In genomic region chr16:22278418-22278817, GRCh38 we compare ENCODE assay signal across 17 cellular contexts. TPM values are rescaled to one million over a fixed set of nuclear protein-coding genes. Genes with fewer than 3 reads are reported as not detected.
DNase-seq lines count a peak whose midpoint lies in the region; ATAC-seq, FAIRE-seq and TF ChIP-seq lines count a peak whose summit lies in the region.
"Had no signal": no experiment of that assay in that cellular context is flagged by ENCODE, and none has a peak within 500 bp of the region (broad histone marks: within the 10 kb centered on the region; RNA-seq: fewer than 3 reads in every experiment).

No MANE protein-coding gene starts in this region.

- intact Hi-C loops in CD8-positive, alpha-beta T cell (cut with DNase I, micrococcal nuclease) = no loop called here
- intact Hi-C loops in thyroid gland (cut with DNase I) = no loop called here

- POLR2A ChIA-PET in CD8-positive, alpha-beta T cell (lab: Charles Lee) = no interaction called here
- POLR2A ChIA-PET in RWPE1 (lab: Yijun Ruan, JAX; ENCODE audit: low non-redundant PET) = no interaction called here
- POLR2A ChIA-PET in H1 (lab: Charles Lee; ENCODE audit: partially characterized antibody) = interaction anchor here (0.8 to 0.9 kb wide), 3 partner anchors 19 to 68 kb away, joined by 3 read pairs; partner anchors contain the start of gene POLR3E

- H4K91ac ChIP-seq in H1 (replicated peaks; ENCODE audit: insufficient read length, low read length) = no peak overlapping the region

- no peak overlapping the region for H2BK20ac ChIP-seq in H1 (ENCODE audit: low read length)

- no peak for DNase-seq in CD8-positive, alpha-beta T cell
- no peak for DNase-seq in RWPE1 (ENCODE audit: low spot score)
- DNase-seq in H1 (ENCODE audit: low read depth in 1 of 2, low spot score in 2 of 2) = no peak
- DNase-seq in effector CD4-positive, alpha-beta T cell = no peak
- DNase-seq in thyroid gland = no peak
- DNase-seq: IMR-90, MM.1S, NCI-H1048, NCI-H1417, NCI-H2081, NCI-H2227 treated with DMSO at 0.1 percent for 48 hours, NCI-H526 treated with DMSO at 0.1 percent for 48 hours, RPMI8226, SHP77 had no signal

- no peaks in the 10 kb centered on the region for H3K4me1 Mint-ChIP-seq in CD8-positive, alpha-beta T cell (ENCODE audit: low read depth)

- no peak overlapping the region for H2BK120ac ChIP-seq in H1 (replicated peaks; ENCODE audit: low read depth, low read length)

- ATAC-seq in CD8-positive, alpha-beta T cell = no peak
- no peak for ATAC-seq in HG02938 (IDR thresholded peaks at IDR 0.05; ENCODE audit: unreplicated experiment)

- H3K27me3 Mint-ChIP-seq in CD8-positive, alpha-beta T cell (ENCODE audit: low read depth) = no peaks in the 10 kb centered on the region

- H2BK5ac ChIP-seq in H1 (ENCODE audit: low read depth, low read length) = no peak overlapping the region

- CTCF ChIA-PET in CD8-positive, alpha-beta T cell (lab: Charles Lee) = interaction anchor here (1.3 to 1.4 kb wide), 2 partner anchors 10 to 18 kb away, joined by 3 to 5 read pairs; no protein-coding TSS in a partner anchor
- CTCF ChIA-PET in RWPE1 (lab: Yijun Ruan, JAX) = interaction anchor here (0.6 to 0.7 kb wide), 2 partner anchors 10 to 1373 kb away, joined by 3 to 5 read pairs; no protein-coding TSS in a partner anchor
- CTCF ChIA-PET in H1 (lab: Charles Lee; ENCODE audit: partially characterized antibody) = interaction anchor here (0.6 to 1.1 kb wide), 6 partner anchors 12 to 146 kb away, joined by 3 to 6 read pairs (median 4); no protein-coding TSS in a partner anchor

- no peak overlapping the region for H3K23ac ChIP-seq in H1 (ENCODE audit: insufficient read length)

- no peak overlapping the region for H3K4ac ChIP-seq in H1 (replicated peaks; ENCODE audit: insufficient read length, low read depth, low read length)

- H2AFZ ChIP-seq in H1 (ENCODE audit: low read length) = no peak overlapping the region

- 0 out of 2 replicates have a peak overlapping the region, but pooled peaks have one; percentile 23 for H4K8ac ChIP-seq in H1 (ENCODE audit: extremely low read depth, insufficient read depth, low read length)

- no peak overlapping the region for H2BK15ac ChIP-seq in H1 (ENCODE audit: low read length)

- no peak for FAIRE-seq in H1 (lab: Jason Lieb, UNC)

- H3K56ac ChIP-seq in H1 (replicated peaks; ENCODE audit: insufficient read length, low read depth, low read length) = no peak overlapping the region

- no peaks in the 10 kb centered on the region for H3K27me3 ChIP-seq in CD8-positive, alpha-beta T cell (ENCODE audit: insufficient read depth, low read length)
- H3K27me3 ChIP-seq in H1 (replicated peaks in 1 of 4; ENCODE audit: control insufficient read depth in 3 of 4, extremely low read depth in 1 of 4, insufficient read depth in 3 of 4, low read length in 3 of 4) (no peaks in the 10 kb centered on the region), mucosa of stomach (ENCODE audit: control insufficient read depth, insufficient read depth, low read length) (no peaks in the 10 kb centered on the region), thyroid gland (no peaks in the 10 kb centered on the region)

- peaks cover 59% of the 10 kb centered on the region for H3K36me3 Mint-ChIP-seq in CD8-positive, alpha-beta T cell

- WGBS in H1 (ENCODE audit: extremely low coverage in 1 of 2, insufficient coverage in 1 of 2, insufficient read length in 1 of 2, insufficient replicate concordance in 2 of 2, low coverage in 1 of 2, low lambda C conversion rate in 2 of 2, missing lambda C conversion rate in 1 of 2), 2 experiments = 91% methylated on average over 11 of the region's 11 CpGs; no CpG with 5 or more reads in 1 of the 2 experiments
- 93 to 95% methylated on average over 11 of the region's 11 CpGs for WGBS in thyroid gland, 2 donors

- H3K79me1 ChIP-seq in H1 (ENCODE audit: low read depth, low read length) = no peaks in the 10 kb centered on the region

- H3K4me3 ChIP-seq in CD8-positive, alpha-beta T cell (ENCODE audit: low read depth, low read length) = no peak overlapping the region
- H3K4me3 ChIP-seq in H1 (ENCODE audit: extremely low read depth in 1 of 4, insufficient read depth in 2 of 4, low read depth in 3 of 4, low read length in 4 of 4) (no peak overlapping the region), mucosa of stomach (ENCODE audit: low read length) (no peak overlapping the region), thyroid gland (replicated peaks in 1 of 3) (no peak overlapping the region)

- no peaks in the 10 kb centered on the region for H3K79me2 ChIP-seq in H1 (ENCODE audit: control insufficient read depth in 1 of 2, insufficient read depth in 2 of 2, low read length in 2 of 2)

- no peak overlapping the region for H3K14ac ChIP-seq in H1 (ENCODE audit: insufficient read length)

- no peak for TF ChIP-seq RAD21 in H1 (IDR thresholded peaks at IDR 0.05 in 1 of 2, conservative IDR thresholded peaks at IDR 0.05 in 1 of 2; ENCODE audit: low read depth in 2 of 2, low read length in 2 of 2)

- H3K4me2 ChIP-seq in H1 (ENCODE audit: insufficient read depth in 1 of 2, low read depth in 2 of 2, low read length in 2 of 2) = no peak overlapping the region
- H3K4me2 ChIP-seq: KMS-11 had no signal

- H3K18ac ChIP-seq in H1 (ENCODE audit: extremely low read depth, low read length) = no peak overlapping the region

- no peaks in the 10 kb centered on the region for H3K9me3 ChIP-seq in CD8-positive, alpha-beta T cell (ENCODE audit: low read length)
- H3K9me3 ChIP-seq in H1 (ENCODE audit: insufficient read depth in 2 of 2, low read depth in 1 of 2, low read length in 1 of 2) (no peaks in the 10 kb centered on the region; a peak in 1 of 4 replicates), mucosa of stomach (ENCODE audit: control insufficient read depth, low read length) (no peaks in the 10 kb centered on the region), thyroid gland (no peaks in the 10 kb centered on the region)

- H2AK5ac ChIP-seq in H1 (ENCODE audit: low read depth, low read length) = no peak overlapping the region

- no peaks in the 10 kb centered on the region for H3K23me2 ChIP-seq in H1 (ENCODE audit: low read depth, low read length)

- no peaks in the 10 kb centered on the region for H3K4me1 ChIP-seq in CD8-positive, alpha-beta T cell (ENCODE audit: insufficient read depth, low read length)
- H3K4me1 ChIP-seq in H1 (replicated peaks in 1 of 4; ENCODE audit: control insufficient read depth in 3 of 4, insufficient read depth in 4 of 4, low read length in 3 of 4) (peaks cover 0 to 5% (median 1%) of the 10 kb centered on the region in 4 experiments; a peak in 3 of 7 replicates), mucosa of stomach (ENCODE audit: control insufficient read depth, insufficient read depth, low read length) (peaks cover 22% of the 10 kb centered on the region), thyroid gland (no peaks in the 10 kb centered on the region)

- no peak overlapping the region for H3K27ac ChIP-seq in CD8-positive, alpha-beta T cell (ENCODE audit: low read depth, low read length)
- H3K27ac ChIP-seq in RWPE1 (peak overlapping the region; percentile 16; the same call in 1 of the 2 replicates), H1 (ENCODE audit: low read depth, low read length) (no peak overlapping the region), thyroid gland (no peak overlapping the region)
- H3K27ac ChIP-seq: KMS-11 had no signal

- no peaks in the 10 kb centered on the region for H4K20me1 ChIP-seq in H1 (replicated peaks in 1 of 2; ENCODE audit: control insufficient read depth in 1 of 2, insufficient read depth in 2 of 2, low read length in 2 of 2)

- H3K4me3 Mint-ChIP-seq in CD8-positive, alpha-beta T cell = no peak overlapping the region

- no peak overlapping the region for H2BK12ac ChIP-seq in H1 (ENCODE audit: low read depth, low read length)

- no peak for TF ChIP-seq CTCF in CD8-positive, alpha-beta T cell (IDR thresholded peaks at IDR 0.05)
- no peak for TF ChIP-seq CTCF in RWPE1 (conservative IDR thresholded peaks at IDR 0.05; ENCODE audit: low read depth)
- no peak for TF ChIP-seq CTCF in H1 (IDR thresholded peaks at IDR 0.05; ENCODE audit: control extremely low read depth in 1 of 3, insufficient read depth in 1 of 3, low read depth in 1 of 3, low read length in 3 of 3)
- TF ChIP-seq CTCF in thyroid gland (IDR thresholded peaks at IDR 0.05) = no peak

- H3K9ac ChIP-seq in H1 (replicated peaks in 1 of 4; ENCODE audit: extremely low read depth in 1 of 4, low read depth in 3 of 4, low read length in 3 of 4) (no peak overlapping the region), mucosa of stomach (ENCODE audit: low read length) (peak overlapping the region; percentile 10)
- H3K9ac ChIP-seq: KMS-11 had no signal

- no peak for TF ChIP-seq EP300 in H1 (IDR thresholded peaks at IDR 0.05; ENCODE audit: borderline replicate concordance in 1 of 2, low read depth in 2 of 2, low read length in 2 of 2)

- H3K36me3 ChIP-seq in CD8-positive, alpha-beta T cell (ENCODE audit: insufficient read depth, low read length) = peaks cover 10% of the 10 kb centered on the region
- H3K36me3 ChIP-seq in H1 (ENCODE audit: control insufficient read depth in 2 of 4, insufficient read depth in 4 of 4, low read length in 3 of 4) = peaks cover 2 to 18% (median 10%) of the 10 kb centered on the region in 4 experiments; a peak in 6 of 8 replicates
- peaks cover 4% of the 10 kb centered on the region for H3K36me3 ChIP-seq in mucosa of stomach (ENCODE audit: control insufficient read depth, insufficient read depth, low read length)
- H3K36me3 ChIP-seq in thyroid gland = peaks cover 10 to 39% of the 10 kb centered on the region in 2 donors

- no peak overlapping the region for H4K5ac ChIP-seq in H1 (ENCODE audit: insufficient read length, low read depth, low read length)

- H3K9me3 Mint-ChIP-seq in CD8-positive, alpha-beta T cell = no peaks in the 10 kb centered on the region

- H3K27ac Mint-ChIP-seq in CD8-positive, alpha-beta T cell = peak overlapping the region; percentile 41

- TF ChIP-seq POLR2A in H1 (IDR thresholded peaks at IDR 0.05; ENCODE audit: control extremely low read depth in 1 of 2, low read depth in 2 of 2, low read length in 2 of 2) (no peak), thyroid gland (IDR thresholded peaks at IDR 0.05) (no peak)

TF ChIP-seq in H1, 55 proteins besides CTCF, POLR2A, EP300 and RAD21 (continues in another document):
- TF ChIP-seq RFX5 (IDR thresholded peaks at IDR 0.05; ENCODE audit: borderline replicate concordance, low read depth, low read length) (no peak), TCF12 (IDR thresholded peaks at IDR 0.05; ENCODE audit: low read depth, low read length) (no peak), BCL11A (IDR thresholded peaks at IDR 0.05; ENCODE audit: low read depth in 2 of 2, low read length in 2 of 2) (no peak)

RNA-seq across cellular contexts. Expression of gene POLR3E, which starts 18.8 kb away (rescaled TPM):
- total RNA-seq in CD8-positive, alpha-beta T cell = 100 to 1,000 TPM; 300 to 307 TPM
- 91.3 and 96.5 TPM in 2 replicates for total RNA-seq in H1 (2021; fragmentation: NEBNext Ultra II Directional; extraction: Animal tissue kit (Norgen Biotek cat#: 25700))
- polyA plus RNA-seq in H1 (2011; rRNA removed) = 125 and 164 TPM in 2 replicates
- 175 TPM for polyA plus RNA-seq in H1 (2011; cell fraction: cytosol; rRNA removed)
- polyA plus RNA-seq in H1 (2011; cell fraction: nucleus; rRNA removed) = 290 TPM
- polyA plus RNA-seq in H1 (2012, experiment 1 of 2) = 62.5 to 78.0 TPM (median 71.7 TPM) in 4 replicates
- polyA plus RNA-seq in H1 (2012, experiment 2 of 2) = 17.3 TPM
- polyA plus RNA-seq in H1 (2013, experiment 1 of 2) = 44.4 TPM
- 44.4 TPM for polyA plus RNA-seq in H1 (2013, experiment 2 of 2)
- polyA minus RNA-seq in H1 (2011; rRNA and poly(A)+ RNA removed) = 338 and 528 TPM in 2 replicates
- 114 TPM for polyA minus RNA-seq in H1 (2011; cell fraction: cytosol; rRNA and poly(A)+ RNA removed)
- polyA minus RNA-seq in H1 (2011; cell fraction: nucleus; rRNA and poly(A)+ RNA removed) = 154 TPM
- 100 to 1,000 TPM in 1 of 4 donors, 10 to 100 TPM in 3; 66.7 to 115 (median 82.8) TPM for total RNA-seq in thyroid gland
